ENCODE assay signal across 9 cellular contexts in genomic region chr3:48897401-48898376, GRCh38. TPM values are rescaled to one million over a fixed set of nuclear protein-coding genes. Genes with fewer than 3 reads are reported as not detected.
DNase-seq lines count a peak whose midpoint lies in the region; ATAC-seq, FAIRE-seq and TF ChIP-seq lines count a peak whose summit lies in the region.
"Had no signal": no experiment of that assay in that cellular context is flagged by ENCODE, and none has a peak within 500 bp of the region (broad histone marks: within the 10 kb centered on the region; RNA-seq: fewer than 3 reads in every experiment).

No MANE protein-coding gene starts in this region.

- no peaks in the 10 kb centered on the region for H4K20me1 ChIP-seq in HepG2 (ENCODE audit: insufficient read depth, low read length)

- no peak for TF ChIP-seq RAD21 in HepG2 (CRISPR knock-in tag; IDR thresholded peaks at IDR 0.05)

- peak overlapping the region; percentile 84 for H3K4me3 ChIP-seq in GM12864 (ENCODE audit: low read depth, low read length)
- H3K4me3 ChIP-seq in body of pancreas: peak overlapping the region; percentile 41 to 74
- H3K4me3 ChIP-seq in HepG2 (replicated peaks in 1 of 3; ENCODE audit: insufficient read depth in 1 of 3, low read depth in 2 of 3, low read length in 3 of 3): peak overlapping the region; percentile 71 to 94 (median 84)
- peak overlapping the region; percentile 25 to 74 (median 70) for H3K4me3 ChIP-seq in thyroid gland (replicated peaks in 1 of 3)

- TSS peak; percentile 76 for BruUV-seq in HepG2 (replicated peaks; lab: Mats Ljungman, UMichigan)

- CTCF ChIA-PET in HepG2 (lab: Yijun Ruan, JAX; ENCODE audit: low intra/inter-chr PET ratio, low total read pairs): no interaction called here

- TF ChIP-seq EP300 in HepG2 (IDR thresholded peaks at IDR 0.05; ENCODE audit: low read depth in 2 of 2, low read length in 2 of 2) (peak; percentile 3 to 48; a peak in 2 of 4 replicates), HepG2 (CRISPR knock-in tag; IDR thresholded peaks at IDR 0.05; ENCODE audit: borderline replicate concordance) (0 out of 2 replicates have a peak, but pooled peaks have one; percentile 35)

- H3K4me1 ChIP-seq in body of pancreas (peaks cover 21% of the 10 kb centered on the region), HepG2 (ENCODE audit: insufficient read depth, low read length) (peaks cover 44% of the 10 kb centered on the region), thyroid gland (peaks cover 9 to 24% of the 10 kb centered on the region in 2 donors)

- no peak for DNase-seq in GM12864 (ENCODE audit: low read depth)
- peak; percentile 20 for DNase-seq in HT-29 (ENCODE audit: low spot score)
- DNase-seq in body of pancreas: peak; percentile 9 to 21 (median 16)
- peak; percentile 89 for DNase-seq in HepG2 (ENCODE audit: low spot score)
- DNase-seq in thyroid gland: no peak
- no peak for DNase-seq in globus pallidus (ENCODE audit: low spot score)
- DNase-seq in DMS79 (lab: John Stamatoyannopoulos, UW): no peak
- no peak for DNase-seq in NCI-H345 (lab: John Stamatoyannopoulos, UW)

- intact Hi-C loops in body of pancreas (cut with DNase I) (no loop called here), HepG2 (cut with micrococcal nuclease; ENCODE audit: unreplicated experiment) (loop anchor here (1.0 kb wide), 2 partner anchors 41 to 50 kb away; partner anchors contain the start of gene PRKAR2A), thyroid gland (cut with DNase I) (no loop called here)

- no peak for TF ChIP-seq POLR2A in body of pancreas (IDR thresholded peaks at IDR 0.05)
- TF ChIP-seq POLR2A in HepG2 (IDR thresholded peaks at IDR 0.05; ENCODE audit: insufficient read depth in 1 of 2, low read depth in 2 of 2, low read length in 2 of 2): peak; percentile 39 to 82; a peak in 3 of 4 replicates
- no peak for TF ChIP-seq POLR2A in thyroid gland (IDR thresholded peaks at IDR 0.05)

- peak overlapping the region; percentile 69 to 80 (median 80) for H3K27ac ChIP-seq in body of pancreas
- H3K27ac ChIP-seq in HepG2 (ENCODE audit: extremely low read length, insufficient read depth, low read length): peak overlapping the region; percentile 78
- H3K27ac ChIP-seq in thyroid gland: peak overlapping the region in 2 of 3 donors; percentile 57 to 73

- H3K27me3 ChIP-seq in body of pancreas (no peaks in the 10 kb centered on the region), HepG2 (ENCODE audit: control insufficient read depth in 1 of 2, insufficient read depth in 2 of 2, low read length in 2 of 2) (no peaks in the 10 kb centered on the region), thyroid gland (no peaks in the 10 kb centered on the region)

- ATAC-seq in body of pancreas (no peak), HepG2 (peak; percentile 78)

- in situ Hi-C loops in HepG2 (cut with HindIII; ENCODE audit: extremely low pct_ligation_motif_present, low pct_unique_long_range_greater_than_20kb): no loop called here

- H3K79me2 ChIP-seq in HepG2 (ENCODE audit: insufficient read depth, low read length): no peaks in the 10 kb centered on the region

- H3K9me3 ChIP-seq in body of pancreas (no peaks in the 10 kb centered on the region), HepG2 (ENCODE audit: low read length) (no peaks in the 10 kb centered on the region), thyroid gland (no peaks in the 10 kb centered on the region)

- TF ChIP-seq CTCF in GM12864 (IDR thresholded peaks at IDR 0.05; ENCODE audit: low read depth, low read length, missing control alignments) (no peak), body of pancreas (IDR thresholded peaks at IDR 0.05) (no peak), HepG2 (CRISPR knock-in tag; IDR thresholded peaks at IDR 0.05) (no peak), thyroid gland (IDR thresholded peaks at IDR 0.05) (no peak)

- 9 to 17% methylated on average over 17 of the region's 17 CpGs for WGBS in body of pancreas, 2 donors
- WGBS in HepG2 (ENCODE audit: low lambda C conversion rate): 3% methylated on average over 13 of the region's 17 CpGs
- 58 to 61% methylated on average over 15 to 17 of the region's 17 CpGs for WGBS in thyroid gland, 2 donors

- POLR2A ChIA-PET in HepG2 (lab: Yijun Ruan, JAX): interaction anchor here (0.6 to 4.5 kb wide), 19 partner anchors 11 to 1002 kb away, joined by 3 to 39 read pairs (median 4); partner anchors contain the start of genes ARIH2, CELSR3, PRKAR2A and RHOA

- no peaks in the 10 kb centered on the region for H3K36me3 ChIP-seq in body of pancreas (replicated peaks in 1 of 2; ENCODE audit: insufficient read depth in 1 of 2, low read depth in 2 of 2)
- H3K36me3 ChIP-seq in HepG2 (replicated peaks in 1 of 2; ENCODE audit: control insufficient read depth in 1 of 2, insufficient read depth in 2 of 2, low read length in 2 of 2): no peaks in the 10 kb centered on the region
- H3K36me3 ChIP-seq in thyroid gland: no peaks in the 10 kb centered on the region

- peak overlapping the region; percentile 99 for H3K4me2 ChIP-seq in HepG2 (ENCODE audit: low read depth, low read length)

- FAIRE-seq in HepG2 (lab: Jason Lieb, UNC): peak; percentile 94
- FAIRE-seq: TTC549 had no signal

- peak overlapping the region; percentile 20 for H2AFZ ChIP-seq in HepG2 (ENCODE audit: low read length)

- peak overlapping the region; percentile 67 for H3K9ac ChIP-seq in HepG2 (ENCODE audit: insufficient read depth, low read depth, low read length)

RNA-seq across cellular contexts. Expression of gene SLC25A20, which starts 1.0 kb away (rescaled TPM):
- total RNA-seq in HT-29 (2014; rRNA removed; shearing (Covaris generic)): 9.1 and 11.3 TPM in 2 replicates
- 10 to 100 TPM; 20.8 to 31.4 TPM for total RNA-seq in body of pancreas
- 25.4 and 26.6 TPM in 2 replicates for total RNA-seq in HepG2 (2016; rRNA removed; fragmentation: Illumina TruSeq; extraction: Trizol)
- 4.5 and 5.9 TPM in 2 replicates for total RNA-seq in HepG2 (2016; cell fraction: cytosol; rRNA removed; fragmentation: Illumina TruSeq; extraction: Trizol; ENCODE audit: low read depth)
- 25.7 and 27.5 TPM in 2 replicates for total RNA-seq in HepG2 (2016; cell fraction: insoluble cytoplasmic fraction; rRNA removed; fragmentation: Illumina TruSeq; extraction: Trizol)
- total RNA-seq in HepG2 (2016; cell fraction: membrane; rRNA removed; fragmentation: Illumina TruSeq; extraction: Trizol): 9.2 and 10.0 TPM in 2 replicates
- 19.7 and 25.4 TPM in 2 replicates for total RNA-seq in HepG2 (2016; cell fraction: nucleus; rRNA removed; fragmentation: Illumina TruSeq; extraction: Trizol)
- polyA plus RNA-seq in HepG2 (2011; rRNA removed): 21.1 and 21.9 TPM in 2 replicates
- 10.2 and 20.1 TPM in 2 replicates for polyA plus RNA-seq in HepG2 (2011; cell fraction: cytosol; rRNA removed)
- 12.0 and 22.2 TPM in 2 replicates for polyA plus RNA-seq in HepG2 (2011; cell fraction: nucleus; rRNA removed)
- polyA plus RNA-seq in HepG2 (2012): 13.7 and 16.2 TPM in 2 replicates
- polyA plus RNA-seq in HepG2 (2016; cell fraction: cytosol; fragmentation: Illumina TruSeq; extraction: Trizol; ENCODE audit: low read depth): 5.2 and 5.4 TPM in 2 replicates
- 20.6 and 21.9 TPM in 2 replicates for polyA plus RNA-seq in HepG2 (2016; cell fraction: insoluble cytoplasmic fraction; fragmentation: Illumina TruSeq; extraction: Trizol; ENCODE audit: low read depth)
- 8.0 and 9.1 TPM in 2 replicates for polyA plus RNA-seq in HepG2 (2016; cell fraction: membrane; fragmentation: Illumina TruSeq; extraction: Trizol; ENCODE audit: low read depth)
- 31.3 and 31.5 TPM in 2 replicates for polyA plus RNA-seq in HepG2 (2016; cell fraction: nucleus; fragmentation: Illumina TruSeq; extraction: Trizol; ENCODE audit: insufficient read depth, low read depth)
- 7.9 and 9.7 TPM in 2 replicates for polyA minus RNA-seq in HepG2 (2011; rRNA and poly(A)+ RNA removed; ENCODE audit: low replicate concordance)
- 5.2 and 5.8 TPM in 2 replicates for polyA minus RNA-seq in HepG2 (2011; cell fraction: cytosol; rRNA and poly(A)+ RNA removed)
- 4.1 and 11.4 TPM in 2 replicates for polyA minus RNA-seq in HepG2 (2011; cell fraction: nucleus; rRNA and poly(A)+ RNA removed)
- total RNA-seq in thyroid gland: 10 to 100 TPM; 17.6 to 48.0 (median 33.7) TPM

RNA-seq across cellular contexts. Expression of gene ARIH2, which starts 21.0 kb away (rescaled TPM):
- 48.0 and 58.7 TPM in 2 replicates for total RNA-seq in HT-29 (2014; rRNA removed; shearing (Covaris generic))
- total RNA-seq in body of pancreas (10 to 100 TPM; 43.1 to 99.5 TPM), HepG2 (2016; rRNA removed; fragmentation: Illumina TruSeq; extraction: Trizol) (83.3 and 86.9 TPM in 2 replicates), thyroid gland (100 to 1,000 TPM; 108 to 136 (median 117) TPM)
- total RNA-seq in HepG2 (2016; cell fraction: cytosol; rRNA removed; fragmentation: Illumina TruSeq; extraction: Trizol; ENCODE audit: low read depth): 64.2 and 67.9 TPM in 2 replicates
- total RNA-seq in HepG2 (2016; cell fraction: insoluble cytoplasmic fraction; rRNA removed; fragmentation: Illumina TruSeq; extraction: Trizol): 79.6 and 84.8 TPM in 2 replicates
- total RNA-seq in HepG2 (2016; cell fraction: membrane; rRNA removed; fragmentation: Illumina TruSeq; extraction: Trizol): 118 and 127 TPM in 2 replicates
- total RNA-seq in HepG2 (2016; cell fraction: nucleus; rRNA removed; fragmentation: Illumina TruSeq; extraction: Trizol): 60.3 and 60.4 TPM in 2 replicates
- polyA plus RNA-seq in HepG2 (2011; rRNA removed): 64.8 and 74.4 TPM in 2 replicates
- polyA plus RNA-seq in HepG2 (2011; cell fraction: cytosol; rRNA removed): 57.1 and 64.0 TPM in 2 replicates
- polyA plus RNA-seq in HepG2 (2011; cell fraction: nucleus; rRNA removed): 87.9 and 103 TPM in 2 replicates
- 42.6 and 46.2 TPM in 2 replicates for polyA plus RNA-seq in HepG2 (2012)
- 53.1 and 65.3 TPM in 2 replicates for polyA plus RNA-seq in HepG2 (2016; cell fraction: cytosol; fragmentation: Illumina TruSeq; extraction: Trizol; ENCODE audit: low read depth)
- 73.2 and 82.8 TPM in 2 replicates for polyA plus RNA-seq in HepG2 (2016; cell fraction: insoluble cytoplasmic fraction; fragmentation: Illumina TruSeq; extraction: Trizol; ENCODE audit: low read depth)
- polyA plus RNA-seq in HepG2 (2016; cell fraction: membrane; fragmentation: Illumina TruSeq; extraction: Trizol; ENCODE audit: low read depth): 94.1 and 102 TPM in 2 replicates
- polyA plus RNA-seq in HepG2 (2016; cell fraction: nucleus; fragmentation: Illumina TruSeq; extraction: Trizol; ENCODE audit: insufficient read depth, low read depth): 110 and 120 TPM in 2 replicates
- polyA minus RNA-seq in HepG2 (2011; rRNA and poly(A)+ RNA removed; ENCODE audit: low replicate concordance): 104 and 215 TPM in 2 replicates
- 28.0 and 36.0 TPM in 2 replicates for polyA minus RNA-seq in HepG2 (2011; cell fraction: cytosol; rRNA and poly(A)+ RNA removed)
- 64.8 and 87.0 TPM in 2 replicates for polyA minus RNA-seq in HepG2 (2011; cell fraction: nucleus; rRNA and poly(A)+ RNA removed)

RNA-seq across cellular contexts. Expression of gene PRKAR2A, which starts 50.0 kb away (rescaled TPM):
- 54.9 and 56.2 TPM in 2 replicates for total RNA-seq in HT-29 (2014; rRNA removed; shearing (Covaris generic))
- total RNA-seq in body of pancreas: 10 to 100 TPM; 14.8 to 32.0 TPM
- total RNA-seq in HepG2 (2016; rRNA removed; fragmentation: Illumina TruSeq; extraction: Trizol): 29.2 and 38.5 TPM in 2 replicates
- total RNA-seq in HepG2 (2016; cell fraction: cytosol; rRNA removed; fragmentation: Illumina TruSeq; extraction: Trizol; ENCODE audit: low read depth): 5.1 and 6.7 TPM in 2 replicates
- 28.1 and 39.0 TPM in 2 replicates for total RNA-seq in HepG2 (2016; cell fraction: insoluble cytoplasmic fraction; rRNA removed; fragmentation: Illumina TruSeq; extraction: Trizol)
- 12.7 and 13.3 TPM in 2 replicates for total RNA-seq in HepG2 (2016; cell fraction: membrane; rRNA removed; fragmentation: Illumina TruSeq; extraction: Trizol)
- total RNA-seq in HepG2 (2016; cell fraction: nucleus; rRNA removed; fragmentation: Illumina TruSeq; extraction: Trizol): 18.0 and 20.8 TPM in 2 replicates
- 9.1 and 11.8 TPM in 2 replicates for polyA plus RNA-seq in HepG2 (2011; rRNA removed)
- polyA plus RNA-seq in HepG2 (2011; cell fraction: cytosol; rRNA removed): 5.6 and 8.1 TPM in 2 replicates
- polyA plus RNA-seq in HepG2 (2011; cell fraction: nucleus; rRNA removed): 4.1 and 4.4 TPM in 2 replicates
- polyA plus RNA-seq in HepG2 (2012): 14.4 and 14.6 TPM in 2 replicates
- 1.0 and 1.3 TPM in 2 replicates for polyA plus RNA-seq in HepG2 (2016; cell fraction: cytosol; fragmentation: Illumina TruSeq; extraction: Trizol; ENCODE audit: low read depth)
- 27.9 and 28.4 TPM in 2 replicates for polyA plus RNA-seq in HepG2 (2016; cell fraction: insoluble cytoplasmic fraction; fragmentation: Illumina TruSeq; extraction: Trizol; ENCODE audit: low read depth)
- polyA plus RNA-seq in HepG2 (2016; cell fraction: membrane; fragmentation: Illumina TruSeq; extraction: Trizol; ENCODE audit: low read depth): 4.9 and 5.0 TPM in 2 replicates
- polyA plus RNA-seq in HepG2 (2016; cell fraction: nucleus; fragmentation: Illumina TruSeq; extraction: Trizol; ENCODE audit: insufficient read depth, low read depth): 15.1 and 15.3 TPM in 2 replicates
- 29.5 and 64.7 TPM in 2 replicates for polyA minus RNA-seq in HepG2 (2011; rRNA and poly(A)+ RNA removed; ENCODE audit: low replicate concordance)
- polyA minus RNA-seq in HepG2 (2011; cell fraction: cytosol; rRNA and poly(A)+ RNA removed): 17.3 and 27.1 TPM in 2 replicates
- polyA minus RNA-seq in HepG2 (2011; cell fraction: nucleus; rRNA and poly(A)+ RNA removed): 5.5 and 6.2 TPM in 2 replicates
- 10 to 100 TPM; 26.9 to 77.1 (median 46.2) TPM for total RNA-seq in thyroid gland

Comparison
In these comparisons a context has a peak if more than half of its experiments do, and no peak if none do; other contexts are left out.
1. DNase-seq: peak in HT-29 (single experiment), body of pancreas (4 of 4) and HepG2 (single experiment); none in GM12864 (single experiment), thyroid gland (0 of 2), globus pallidus (single experiment), DMS79 (single experiment) and NCI-H345 (single experiment).
2. POLR2A ChIP-seq: peak in HepG2 (2 of 2); none in body of pancreas (0 of 3) and thyroid gland (0 of 2).
3. Peak in every context shown above with its lines, with median percentiles within 50 percentile points of each other: H3K4me3 ChIP-seq and H3K27ac ChIP-seq.